In the genomic region with DNA sequence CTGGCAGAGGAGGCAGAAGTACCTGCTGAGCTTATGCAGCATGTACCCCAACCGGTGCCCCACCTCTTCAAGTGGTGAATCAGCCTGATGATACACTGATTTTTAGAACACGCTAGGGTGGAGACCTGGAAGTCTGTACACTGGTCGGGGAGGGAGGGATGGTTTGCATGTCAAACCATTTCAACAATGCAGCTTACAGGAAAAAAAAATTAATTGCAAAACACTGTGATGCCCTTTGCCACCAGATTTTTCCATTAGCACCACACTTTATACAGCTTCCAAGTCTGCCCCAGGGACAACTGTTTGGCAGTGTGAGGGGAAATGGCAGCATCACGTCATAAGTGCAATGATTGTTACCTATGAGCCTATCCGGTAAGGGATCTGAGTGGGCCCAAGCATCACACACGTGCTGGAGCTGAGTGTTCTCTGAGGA, we compare ENCODE assay signal across 11 cellular contexts.
A peak's percentile ranks its signal among the peaks of the same experiment; 100 is the strongest.
DNase-seq lines count a peak whose midpoint lies in the region; ATAC-seq and TF ChIP-seq lines count a peak whose summit lies in the region.
"Had no signal": no experiment of that assay in that cellular context is flagged by ENCODE, and none has a peak within 500 bp of the region (broad histone marks: within the 10 kb centered on the region; RNA-seq: fewer than 3 reads in every experiment).

No MANE protein-coding gene starts in this region.

- H3K4me3 ChIP-seq in MG63 (no peak overlapping the region), duodenal mucosa (ENCODE audit: low read depth in 1 of 2, low read length in 2 of 2) (no peak overlapping the region), lung (no peak overlapping the region), thoracic aorta (peak overlapping the region; percentile 69)
- H3K4me3 ChIP-seq: ovary, Peyer's patch had no signal

- H3K27ac ChIP-seq in duodenal mucosa (ENCODE audit: low read depth, low read length): peak overlapping the region; percentile 11
- peak overlapping the region; percentile 22 to 70 for H3K27ac ChIP-seq in lung (ENCODE audit: low read depth in 1 of 2, low read length in 1 of 2)
- H3K27ac ChIP-seq in thoracic aorta: peak overlapping the region; percentile 84 to 91
- H3K27ac ChIP-seq: ovary had no signal

- H3K4me1 ChIP-seq in duodenal mucosa (ENCODE audit: control insufficient read depth in 1 of 2, insufficient read depth in 2 of 2, low read length in 2 of 2) (peaks cover 0 to 11% of the 10 kb centered on the region in 2 donors), lung (ENCODE audit: control insufficient read depth in 2 of 2, insufficient read depth in 2 of 2, low read length in 2 of 2) (peaks cover 11 to 15% of the 10 kb centered on the region in 2 donors), thoracic aorta (ENCODE audit: control insufficient read depth in 1 of 2, low read depth in 2 of 2) (peaks cover 36 to 70% of the 10 kb centered on the region in 2 donors)
- H3K4me1 ChIP-seq: Peyer's patch had no signal

- TF ChIP-seq CTCF in lung (IDR thresholded peaks at IDR 0.05; ENCODE audit: control extremely low read depth, extremely low read depth) (no peak), thoracic aorta (IDR thresholded peaks at IDR 0.05) (no peak)

- peaks cover 33% of the 10 kb centered on the region for H3K36me3 ChIP-seq in MG63
- peaks cover 0 to 3% of the 10 kb centered on the region in 2 donors for H3K36me3 ChIP-seq in duodenal mucosa (ENCODE audit: control insufficient read depth in 1 of 2, insufficient read depth in 2 of 2, low read length in 2 of 2)
- peaks cover 0 to 1% of the 10 kb centered on the region in 2 donors for H3K36me3 ChIP-seq in lung (ENCODE audit: control insufficient read depth in 2 of 2, insufficient read depth in 2 of 2, low read length in 2 of 2)
- H3K36me3 ChIP-seq in thoracic aorta: no peaks in the 10 kb centered on the region
- H3K36me3 ChIP-seq: ovary, Peyer's patch had no signal

- peak; percentile 15 for DNase-seq in MG63
- no peak for DNase-seq in lung (ENCODE audit: low spot score)
- DNase-seq in thoracic aorta (ENCODE audit: low spot score): peak; percentile 57
- no peak for DNase-seq in HT-29 (ENCODE audit: low spot score)
- DNase-seq: NCI-H2171 treated with DMSO at 0.1 percent for 48 hours, ovary, Peyer's patch had no signal

- H3K27me3 ChIP-seq in MG63 (no peaks in the 10 kb centered on the region), duodenal mucosa (ENCODE audit: control insufficient read depth in 1 of 2, insufficient read depth in 2 of 2, low read length in 2 of 2) (no peaks in the 10 kb centered on the region), lung (ENCODE audit: control insufficient read depth, insufficient read depth) (no peaks in the 10 kb centered on the region), thoracic aorta (replicated peaks; ENCODE audit: insufficient read depth) (no peaks in the 10 kb centered on the region)
- H3K27me3 ChIP-seq: ovary, Peyer's patch had no signal

- no peak overlapping the region for H3K9ac ChIP-seq in duodenal mucosa (ENCODE audit: low read depth in 1 of 2, low read length in 2 of 2)

- ATAC-seq in lung (ENCODE audit: insufficient read depth, low FRiP score): peak; percentile 60
- ATAC-seq in thoracic aorta (ENCODE audit: insufficient number of reproducible peaks, low FRiP score, low read depth): peak; percentile 82
- no peak for ATAC-seq in HG03442 (IDR thresholded peaks at IDR 0.05; ENCODE audit: unreplicated experiment)
- no peak for ATAC-seq in HG03039 (IDR thresholded peaks at IDR 0.05; ENCODE audit: unreplicated experiment)
- ATAC-seq in HG02623 (IDR thresholded peaks at IDR 0.05; ENCODE audit: unreplicated experiment): no peak

- H3K9me3 ChIP-seq in MG63 (no peaks in the 10 kb centered on the region), duodenal mucosa (ENCODE audit: control insufficient read depth in 1 of 2, low read length in 2 of 2) (no peaks in the 10 kb centered on the region), lung (ENCODE audit: control insufficient read depth in 2 of 2, insufficient read depth in 1 of 2, low read length in 1 of 2) (no peaks in the 10 kb centered on the region), thoracic aorta (no peaks in the 10 kb centered on the region)
- H3K9me3 ChIP-seq: ovary, Peyer's patch had no signal

- 84 to 89% methylated on average over 6 of the region's 6 CpGs for WGBS in lung, 2 donors

Comparison
In these comparisons a context has a peak if more than half of its experiments do, and no peak if none do; other contexts are left out.
1. DNase-seq: peak in MG63 (single experiment) and thoracic aorta (single experiment); none in lung (single experiment) and HT-29 (single experiment).
2. H3K27ac ChIP-seq: peak in every context shown above with its lines; median percentile 88 in thoracic aorta; 46 in lung; 11 in duodenal mucosa.
3. ATAC-seq: peak in lung (single experiment) and thoracic aorta (single experiment); none in HG03442 (single experiment), HG03039 (single experiment) and HG02623 (single experiment).